ENCODE assay signal across 14 cellular contexts in the genomic region with DNA sequence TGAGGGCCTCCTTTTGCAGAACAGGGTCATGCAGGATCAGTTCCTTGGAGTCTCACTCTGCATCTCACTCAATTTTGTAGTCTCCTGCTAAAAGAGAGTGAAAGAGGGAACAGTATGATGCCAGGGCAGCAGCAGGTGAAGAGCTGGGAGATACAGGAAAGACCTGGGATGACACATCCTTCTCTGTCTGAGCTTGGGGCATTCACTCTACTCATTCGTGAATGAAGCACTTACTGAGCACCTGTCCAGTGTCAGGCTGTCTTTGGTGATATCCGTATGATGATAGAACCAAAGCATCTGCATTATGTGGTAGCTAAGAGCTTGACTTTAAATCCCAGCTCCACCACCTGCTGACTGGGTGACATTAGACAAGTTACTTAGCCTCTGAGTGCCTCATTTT. TPM values are rescaled to one million over a fixed set of nuclear protein-coding genes. Genes with fewer than 3 reads are reported as not detected.
A peak's percentile ranks its signal among the peaks of the same experiment; 100 is the strongest.
DNase-seq lines count a peak whose midpoint lies in the region; ATAC-seq, FAIRE-seq and TF ChIP-seq lines count a peak whose summit lies in the region.
"Had no signal": no experiment of that assay in that cellular context is flagged by ENCODE, and none has a peak within 500 bp of the region (broad histone marks: within the 10 kb centered on the region; RNA-seq: fewer than 3 reads in every experiment).

No MANE protein-coding gene starts in this region.

- no peak for FAIRE-seq in small intestine (lab: Jason Lieb, UNC)

- intact Hi-C loops in activated CD4-positive, alpha-beta T cell treated with anti-CD3 and anti-CD28 coated beads, Interleukin-2, amount 10 ng/mL, durations not matched to agents 24 days and 14 days (cut with micrococcal nuclease): no loop called here
- intact Hi-C loops in psoas muscle (cut with DNase I): no loop called here

- peaks cover 99% of the 10 kb centered on the region for H3K79me2 ChIP-seq in OCI-LY1 (ENCODE audit: insufficient read depth, low read length)

- H3K27ac ChIP-seq in OCI-LY1 (ENCODE audit: low read depth, low read length, poor library complexity, severe bottlenecking) (peak overlapping the region; percentile 55), psoas muscle (no peak overlapping the region), small intestine (ENCODE audit: low read depth in 1 of 2, low read length in 1 of 2) (no peak overlapping the region)
- H3K27ac ChIP-seq: coronary artery, uterus had no signal

- H3K9me3 ChIP-seq in OCI-LY1 (ENCODE audit: low read length): no peaks in the 10 kb centered on the region
- no peaks in the 10 kb centered on the region for H3K9me3 ChIP-seq in psoas muscle
- H3K9me3 ChIP-seq in small intestine (ENCODE audit: control insufficient read depth, low read depth): no peaks in the 10 kb centered on the region
- H3K9me3 ChIP-seq: uterus had no signal

- H3K4me3 ChIP-seq in OCI-LY1 (ENCODE audit: low read depth, low read length, poor library complexity, severe bottlenecking): peak overlapping the region; percentile 34
- no peak overlapping the region for H3K4me3 ChIP-seq in epithelial cell of esophagus (ENCODE audit: low read length)
- no peak overlapping the region for H3K4me3 ChIP-seq in psoas muscle
- no peak overlapping the region for H3K4me3 ChIP-seq in small intestine (ENCODE audit: low read depth in 1 of 2, low read length in 2 of 2)
- H3K4me3 ChIP-seq: coronary artery, uterus had no signal

- peaks cover 54% of the 10 kb centered on the region for H3K4me1 Mint-ChIP-seq in activated CD4-positive, alpha-beta T cell treated with anti-CD3 and anti-CD28 coated beads, Interleukin-2, amount 10 ng/mL, durations not matched to agents 24 days and 14 days

- H3K9me3 Mint-ChIP-seq in activated CD4-positive, alpha-beta T cell treated with anti-CD3 and anti-CD28 coated beads, Interleukin-2, amount 10 ng/mL, durations not matched to agents 24 days and 14 days: no peaks in the 10 kb centered on the region

- no peak for TF ChIP-seq CTCF in OCI-LY1 (IDR thresholded peaks at IDR 0.05; ENCODE audit: low read length)
- TF ChIP-seq CTCF in epithelial cell of esophagus (IDR thresholded peaks at IDR 0.05; ENCODE audit: insufficient read depth, low read depth, low read length, missing control alignments): no peak
- TF ChIP-seq CTCF in psoas muscle (IDR thresholded peaks at IDR 0.05): no peak

- no peak for DNase-seq in activated CD4-positive, alpha-beta T cell treated with anti-CD3 and anti-CD28 coated beads, Interleukin-2, amount 10 ng/mL, durations not matched to agents 24 days and 14 days
- no peak for DNase-seq in activated CD4-positive, alpha-beta T cell treated with anti-CD3 and anti-CD28 coated beads, Interleukin-2, amount 50 U/mL, for 4 hours
- DNase-seq in epithelial cell of esophagus (ENCODE audit: low read depth) (peak; percentile 65), psoas muscle (no peak), hippocampal formation (lab: John Stamatoyannopoulos, UW) (no peak), small intestine (no peak)
- DNase-seq: activated CD4-positive, alpha-beta T cell treated with anti-CD3 and anti-CD28 coated beads, Interleukin-2, amount 50 U/mL, for 1 hour; activated naive CD4-positive, alpha-beta T cell treated with anti-CD3 and anti-CD28 coated beads, Interleukin-2, amount 50 U/mL, for 16 hours; foreskin fibroblast; NCI-H146; uterus had no signal

- H3K27ac Mint-ChIP-seq in activated CD4-positive, alpha-beta T cell treated with anti-CD3 and anti-CD28 coated beads, Interleukin-2, amount 10 ng/mL, durations not matched to agents 24 days and 14 days: peak overlapping the region; percentile 23

- H2AFZ ChIP-seq in OCI-LY1 (ENCODE audit: low read length): no peak overlapping the region

- no peaks in the 10 kb centered on the region for H4K20me1 ChIP-seq in OCI-LY1 (ENCODE audit: insufficient read depth, low read length)

- no peaks in the 10 kb centered on the region for H3K9me2 ChIP-seq in OCI-LY1 (ENCODE audit: low read depth, low read length)

- peaks cover 41% of the 10 kb centered on the region for H3K36me3 Mint-ChIP-seq in activated CD4-positive, alpha-beta T cell treated with anti-CD3 and anti-CD28 coated beads, Interleukin-2, amount 10 ng/mL, durations not matched to agents 24 days and 14 days (ENCODE audit: low read depth)

- H3K4me1 ChIP-seq in OCI-LY1 (ENCODE audit: insufficient read depth, low read length, severe bottlenecking) (peaks cover 66% of the 10 kb centered on the region), psoas muscle (peaks cover 32% of the 10 kb centered on the region), small intestine (ENCODE audit: control insufficient read depth in 2 of 2, insufficient read depth in 1 of 2, low read depth in 1 of 2, low read length in 1 of 2) (peaks cover 5 to 7% of the 10 kb centered on the region in 2 donors)
- H3K4me1 ChIP-seq: uterus had no signal

- peak overlapping the region; percentile 59 for H3K4me2 ChIP-seq in OCI-LY1 (ENCODE audit: low read length)

- H3K9ac ChIP-seq in OCI-LY1 (ENCODE audit: low read length): peak overlapping the region; percentile 38; the same call in 1 of the 2 replicates

- H3K36me3 ChIP-seq in OCI-LY1 (ENCODE audit: insufficient read depth, low read length) (peaks cover 76% of the 10 kb centered on the region), psoas muscle (ENCODE audit: insufficient read depth in 1 of 2, low read depth in 1 of 2) (peaks cover 0 to 10% of the 10 kb centered on the region in 2 donors), small intestine (ENCODE audit: control insufficient read depth in 2 of 2, insufficient read depth in 2 of 2, low read length in 2 of 2) (no peaks in the 10 kb centered on the region)
- H3K36me3 ChIP-seq: uterus had no signal

- ATAC-seq in psoas muscle (peak in 3 of 4 donors; percentile 65 to 72 (median 66)), GM18511 (IDR thresholded peaks at IDR 0.05; ENCODE audit: unreplicated experiment) (no peak)

- no peak overlapping the region for H3K4me3 Mint-ChIP-seq in activated CD4-positive, alpha-beta T cell treated with anti-CD3 and anti-CD28 coated beads, Interleukin-2, amount 10 ng/mL, durations not matched to agents 24 days and 14 days

- 28 to 71% (median 29%) methylated on average over 2 of the region's 2 CpGs for WGBS in psoas muscle, 3 donors
- 62 to 68% (median 64%) methylated on average over 2 of the region's 2 CpGs for whole genome bisulfite sequencing in small intestine, 3 donors

- H3F3A ChIP-seq in OCI-LY1 (ENCODE audit: insufficient read depth, low read length): no peaks in the 10 kb centered on the region

- no peaks in the 10 kb centered on the region for H3K27me3 ChIP-seq in OCI-LY1 (ENCODE audit: insufficient read depth, low read length)
- H3K27me3 ChIP-seq in psoas muscle (ENCODE audit: insufficient read depth in 3 of 3, low read length in 2 of 3): no peaks in the 10 kb centered on the region
- no peaks in the 10 kb centered on the region for H3K27me3 ChIP-seq in small intestine (ENCODE audit: control insufficient read depth in 2 of 2, insufficient read depth in 2 of 2, low read length in 2 of 2)
- H3K27me3 ChIP-seq: uterus had no signal

- no peaks in the 10 kb centered on the region for H3K27me3 Mint-ChIP-seq in activated CD4-positive, alpha-beta T cell treated with anti-CD3 and anti-CD28 coated beads, Interleukin-2, amount 10 ng/mL, durations not matched to agents 24 days and 14 days

RNA-seq across cellular contexts. Expression of gene SREBF2, which starts 14.4 kb away (rescaled TPM):
- 209 and 218 TPM in 2 replicates for total RNA-seq in activated CD4-positive, alpha-beta T cell treated with anti-CD3 and anti-CD28 coated beads, Interleukin-2, amount 10 ng/mL, durations not matched to agents 24 days and 14 days
- total RNA-seq in psoas muscle: 10 to 100 TPM; 36.3 to 47.0 (median 43.6) TPM
- polyA plus RNA-seq in psoas muscle (10 to 100 TPM; 21.0 to 24.1 (median 23.8) TPM), small intestine (10 to 100 TPM; 14.1 to 81.2 (median 15.0) TPM)

RNA-seq across cellular contexts. Expression of gene CCDC134, which starts 46.8 kb away (rescaled TPM):
- total RNA-seq in activated CD4-positive, alpha-beta T cell treated with anti-CD3 and anti-CD28 coated beads, Interleukin-2, amount 10 ng/mL, durations not matched to agents 24 days and 14 days: 19.7 TPM in 2 replicates
- total RNA-seq in psoas muscle: 1 to 10 TPM; 2.8 to 7.7 (median 5.5) TPM
- polyA plus RNA-seq in psoas muscle: 1 to 10 TPM; 2.2 to 7.8 (median 3.9) TPM
- polyA plus RNA-seq in small intestine: 1 to 10 TPM; 2.2 to 4.9 (median 2.4) TPM
